Comparison of ENCODE assay signal across 26 cellular contexts in the genomic region with DNA sequence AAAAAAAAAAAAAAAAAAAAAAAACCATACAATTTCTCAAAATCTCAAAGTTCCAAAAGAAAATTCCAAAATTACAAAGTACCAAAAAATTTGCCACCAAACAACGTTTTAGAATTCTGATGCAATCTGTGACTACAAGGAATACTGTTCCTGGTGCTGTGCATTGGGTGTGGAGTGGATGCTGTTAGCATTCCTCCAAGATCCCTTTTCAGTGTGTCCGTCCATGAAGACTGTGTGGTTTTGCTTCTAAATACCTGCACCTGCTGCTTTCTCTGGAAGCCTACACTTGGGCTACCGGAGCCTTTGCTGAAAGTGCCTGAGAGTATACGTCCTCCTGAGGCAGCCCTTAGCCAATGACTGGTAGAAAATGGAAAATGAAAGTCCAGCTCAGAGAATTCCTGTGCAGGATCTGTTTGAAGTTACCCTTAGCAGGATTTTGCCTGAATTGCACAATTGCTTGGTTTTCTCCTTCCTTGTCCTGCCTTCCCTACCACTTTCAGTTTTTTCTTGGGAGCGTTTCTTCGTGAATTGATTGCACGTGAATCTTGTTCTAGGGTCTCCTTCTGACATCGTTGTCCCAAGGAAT.
DNase-seq lines count a peak whose midpoint lies in the region; FAIRE-seq and TF ChIP-seq lines count a peak whose summit lies in the region.
"Had no signal": no experiment of that assay in that cellular context is flagged by ENCODE, and none has a peak within 500 bp of the region (broad histone marks: within the 10 kb centered on the region; RNA-seq: fewer than 3 reads in every experiment).

No MANE protein-coding gene starts in this region.

- H3K56ac ChIP-seq in H1 (replicated peaks; ENCODE audit: insufficient read length, low read depth, low read length) = no peak overlapping the region

- H4K20me1 ChIP-seq in H1 (replicated peaks in 1 of 2; ENCODE audit: control insufficient read depth in 1 of 2, insufficient read depth in 2 of 2, low read length in 2 of 2) = no peaks in the 10 kb centered on the region

- H3K36me3 ChIP-seq in H1 (ENCODE audit: control insufficient read depth in 2 of 4, insufficient read depth in 4 of 4, low read length in 3 of 4) (no peaks in the 10 kb centered on the region), vagina (no peaks in the 10 kb centered on the region)
- H3K36me3 ChIP-seq: MG63, tibial artery had no signal

- H2AK5ac ChIP-seq in H1 (ENCODE audit: low read depth, low read length) = no peak overlapping the region

- no peak for TF ChIP-seq EP300 in H1 (IDR thresholded peaks at IDR 0.05; ENCODE audit: borderline replicate concordance in 1 of 2, low read depth in 2 of 2, low read length in 2 of 2)

- H2BK15ac ChIP-seq in H1 (ENCODE audit: low read length) = no peak overlapping the region

- intact Hi-C loops in vagina (cut with DNase I) = no loop called here

- H3K27ac ChIP-seq in H1 (ENCODE audit: low read depth, low read length) (no peak overlapping the region), vagina (peak overlapping the region; percentile 1)

- H3K14ac ChIP-seq in H1 (ENCODE audit: insufficient read length) = no peak overlapping the region

- H3K27me3 ChIP-seq in H1 (replicated peaks in 1 of 4; ENCODE audit: control insufficient read depth in 3 of 4, extremely low read depth in 1 of 4, insufficient read depth in 3 of 4, low read length in 3 of 4) (no peaks in the 10 kb centered on the region), vagina (no peaks in the 10 kb centered on the region)
- H3K27me3 ChIP-seq: MG63, tibial artery had no signal

- no peak overlapping the region for H2BK5ac ChIP-seq in H1 (ENCODE audit: low read depth, low read length)

- POLR2A ChIA-PET in H1 (lab: Charles Lee; ENCODE audit: partially characterized antibody) = no interaction called here

- H3K23me2 ChIP-seq in H1 (ENCODE audit: low read depth, low read length) = no peaks in the 10 kb centered on the region

- no peaks in the 10 kb centered on the region for H3K79me2 ChIP-seq in H1 (ENCODE audit: control insufficient read depth in 1 of 2, insufficient read depth in 2 of 2, low read length in 2 of 2)

- FAIRE-seq in HTR-8/SVneo (lab: Jason Lieb, UNC) (peak; percentile 68), H1 (lab: Jason Lieb, UNC) (no peak)
- FAIRE-seq: frontal cortex, GM18507 had no signal

- no peak overlapping the region for H3K4ac ChIP-seq in H1 (replicated peaks; ENCODE audit: insufficient read length, low read depth, low read length)

- H3K79me1 ChIP-seq in H1 (ENCODE audit: low read depth, low read length) = no peaks in the 10 kb centered on the region

- no peak overlapping the region for H2BK120ac ChIP-seq in H1 (replicated peaks; ENCODE audit: low read depth, low read length)

- no peak for TF ChIP-seq CTCF in H1 (IDR thresholded peaks at IDR 0.05; ENCODE audit: control extremely low read depth in 1 of 3, insufficient read depth in 1 of 3, low read depth in 1 of 3, low read length in 3 of 3)
- TF ChIP-seq CTCF in vagina (IDR thresholded peaks at IDR 0.05) = no peak

- H3K4me1 ChIP-seq in H1 (replicated peaks in 1 of 4; ENCODE audit: control insufficient read depth in 3 of 4, insufficient read depth in 4 of 4, low read length in 3 of 4) = no peaks in the 10 kb centered on the region
- peaks cover 46% of the 10 kb centered on the region for H3K4me1 ChIP-seq in vagina

- no peak overlapping the region for H3K9ac ChIP-seq in H1 (replicated peaks in 1 of 4; ENCODE audit: extremely low read depth in 1 of 4, low read depth in 3 of 4, low read length in 3 of 4)

- 88% methylated on average over 8 of the region's 8 CpGs; no CpG with 5 or more reads in 1 of the 2 experiments for WGBS in H1 (ENCODE audit: extremely low coverage in 1 of 2, insufficient coverage in 1 of 2, insufficient read length in 1 of 2, insufficient replicate concordance in 2 of 2, low coverage in 1 of 2, low lambda C conversion rate in 2 of 2, missing lambda C conversion rate in 1 of 2), 2 experiments

- H4K91ac ChIP-seq in H1 (replicated peaks; ENCODE audit: insufficient read length, low read length) = no peak overlapping the region

- H3K9me3 ChIP-seq in H1 (ENCODE audit: insufficient read depth in 2 of 2, low read depth in 1 of 2, low read length in 1 of 2) (no peaks in the 10 kb centered on the region), vagina (no peaks in the 10 kb centered on the region)
- H3K9me3 ChIP-seq: MG63, tibial artery had no signal

- CTCF ChIA-PET in H1 (lab: Charles Lee; ENCODE audit: partially characterized antibody) = interaction anchor here (1.8 kb wide), 1 partner anchor 419 kb away, joined by 5 read pairs; no protein-coding TSS in a partner anchor

- no peak overlapping the region for H3K4me2 ChIP-seq in H1 (ENCODE audit: insufficient read depth in 1 of 2, low read depth in 2 of 2, low read length in 2 of 2)

- no peak for TF ChIP-seq RAD21 in H1 (IDR thresholded peaks at IDR 0.05 in 1 of 2, conservative IDR thresholded peaks at IDR 0.05 in 1 of 2; ENCODE audit: low read depth in 2 of 2, low read length in 2 of 2)

- H3K18ac ChIP-seq in H1 (ENCODE audit: extremely low read depth, low read length) = no peak overlapping the region

- no peak for TF ChIP-seq POLR2A in H1 (IDR thresholded peaks at IDR 0.05; ENCODE audit: control extremely low read depth in 1 of 2, low read depth in 2 of 2, low read length in 2 of 2)
- no peak for TF ChIP-seq POLR2A in vagina (IDR thresholded peaks at IDR 0.05)

- peak overlapping the region; percentile 66; the same call in 1 of the 2 replicates for H2AFZ ChIP-seq in H1 (ENCODE audit: low read length)

- DNase-seq in HTR-8/SVneo (ENCODE audit: insufficient read length, low spot score) (no peak), H1 (ENCODE audit: low read depth in 1 of 2, low spot score in 2 of 2) (no peak), myocyte (ENCODE audit: low read depth) (peak; percentile 14), vagina (ENCODE audit: extremely low spot score in 2 of 2) (no peak), islet precursor cell (no peak), pons (ENCODE audit: low spot score) (no peak), NCI-H1694 treated with DMSO at 0.1 percent for 48 hours (lab: John Stamatoyannopoulos, UW) (no peak)
- DNase-seq: activated B cell treated with CpG ODN at 0.5 μM for 24 hours; activated CD4-positive, alpha-beta T cell treated with anti-CD3 and anti-CD28 coated beads, Interleukin-2, amount 50 U/mL, for 48 hours; activated naive CD4-positive, alpha-beta T cell treated with anti-CD3 and anti-CD28 coated beads for 36 hours; amygdala; DMS79 treated with DMSO at 0.1 percent for 48 hours; effector memory CD8-positive, alpha-beta T cell; H9; KBM-7; NCI-H1417 treated with DMSO at 0.1 percent for 48 hours; NCI-H2107; NCI-H524; nucleus accumbens; SHP77 treated with DMSO at 0.1 percent for 48 hours; tibial artery had no signal

- H4K8ac ChIP-seq in H1 (ENCODE audit: extremely low read depth, insufficient read depth, low read length) = no peak overlapping the region

- H2BK12ac ChIP-seq in H1 (ENCODE audit: low read depth, low read length) = no peak overlapping the region

- H3K4me3 ChIP-seq in H1 (ENCODE audit: extremely low read depth in 1 of 4, insufficient read depth in 2 of 4, low read depth in 3 of 4, low read length in 4 of 4) = no peak overlapping the region
- no peak overlapping the region for H3K4me3 ChIP-seq in vagina
- H3K4me3 ChIP-seq: coronary artery, MG63, skin epidermis, tibial artery had no signal

- no peak overlapping the region for H3K23ac ChIP-seq in H1 (ENCODE audit: insufficient read length)

- H4K5ac ChIP-seq in H1 (ENCODE audit: insufficient read length, low read depth, low read length) = no peak overlapping the region

- H2BK20ac ChIP-seq in H1 (ENCODE audit: low read length) = no peak overlapping the region

TF ChIP-seq in H1, 55 proteins besides CTCF, POLR2A, EP300 and RAD21:
- no peak for TF ChIP-seq CEBPB (IDR thresholded peaks at IDR 0.05; ENCODE audit: low read depth, low read length)
- TF ChIP-seq, protein P1, sequence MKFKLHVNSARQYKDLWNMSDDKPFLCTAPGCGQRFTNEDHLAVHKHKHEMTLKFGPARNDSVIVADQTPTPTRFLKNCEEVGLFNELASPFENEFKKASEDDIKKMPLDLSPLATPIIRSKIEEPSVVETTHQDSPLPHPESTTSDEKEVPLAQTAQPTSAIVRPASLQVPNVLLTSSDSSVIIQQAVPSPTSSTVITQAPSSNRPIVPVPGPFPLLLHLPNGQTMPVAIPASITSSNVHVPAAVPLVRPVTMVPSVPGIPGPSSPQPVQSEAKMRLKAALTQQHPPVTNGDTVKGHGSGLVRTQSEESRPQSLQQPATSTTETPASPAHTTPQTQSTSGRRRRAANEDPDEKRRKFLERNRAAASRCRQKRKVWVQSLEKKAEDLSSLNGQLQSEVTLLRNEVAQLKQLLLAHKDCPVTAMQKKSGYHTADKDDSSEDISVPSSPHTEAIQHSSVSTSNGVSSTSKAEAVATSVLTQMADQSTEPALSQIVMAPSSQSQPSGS (IDR thresholded peaks at IDR 0.05; ENCODE audit: low read length) = no peak
- no peak for TF ChIP-seq SAP30 (IDR thresholded peaks at IDR 0.05; ENCODE audit: insufficient read depth, insufficient replicate concordance, low read length)
- TF ChIP-seq JUN (IDR thresholded peaks at IDR 0.05; ENCODE audit: low read depth, low read length) = no peak
- no peak for TF ChIP-seq TEAD4 (IDR thresholded peaks at IDR 0.05; ENCODE audit: low read depth, low read length)
- TF ChIP-seq BACH1 (IDR thresholded peaks at IDR 0.05; ENCODE audit: low read length) = no peak
- TF ChIP-seq PHF8 (conservative IDR thresholded peaks at IDR 0.05; ENCODE audit: low read depth, low read length) = no peak
- TF ChIP-seq SP4 (IDR thresholded peaks at IDR 0.05; ENCODE audit: low read length) = no peak
- no peak for TF ChIP-seq KDM5A (IDR thresholded peaks at IDR 0.05; ENCODE audit: low read length)
- no peak for TF ChIP-seq SP1 (IDR thresholded peaks at IDR 0.05; ENCODE audit: low read depth, low read length)
- no peak for TF ChIP-seq GTF2F1 (IDR thresholded peaks at IDR 0.05; ENCODE audit: borderline replicate concordance, low read depth, low read length)
- TF ChIP-seq FOSL1 (IDR thresholded peaks at IDR 0.05; ENCODE audit: insufficient read depth, low read depth, low read length) = no peak
- TF ChIP-seq RBBP5 (IDR thresholded peaks at IDR 0.05; ENCODE audit: borderline replicate concordance, low read depth, low read length) = no peak
- no peak for TF ChIP-seq BRCA1 (IDR thresholded peaks at IDR 0.05; ENCODE audit: low read depth, low read length)
- TF ChIP-seq RNF2 (IDR thresholded peaks at IDR 0.05; ENCODE audit: borderline replicate concordance, low read depth, low read length, missing control alignments, poor library complexity, severe bottlenecking) = no peak
- TF ChIP-seq EGR1 (IDR thresholded peaks at IDR 0.05; ENCODE audit: borderline replicate concordance, low read depth, low read length) = no peak
- no peak for TF ChIP-seq CREB1 (IDR thresholded peaks at IDR 0.05)
